ENCODE assay signal across 10 cellular contexts in the genomic region with DNA sequence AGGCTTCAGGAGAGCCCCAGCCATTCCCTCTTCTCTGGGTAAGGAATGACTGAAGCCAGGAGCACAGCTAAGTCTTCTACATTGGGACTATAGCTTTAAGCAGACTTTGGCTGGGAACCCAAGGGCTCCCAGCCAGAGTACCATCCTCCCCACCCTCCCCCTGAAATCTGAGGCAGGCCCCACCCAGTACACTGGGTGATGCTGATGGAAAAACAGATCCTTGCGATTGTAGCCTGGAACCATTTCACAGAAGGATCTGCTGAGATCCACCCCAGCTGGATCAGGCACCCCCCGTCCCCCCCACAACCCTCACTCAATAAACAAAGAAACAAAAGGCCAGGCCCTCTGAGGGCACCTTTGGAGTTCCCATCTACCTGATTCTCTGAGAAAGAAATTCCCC. TPM values are rescaled to one million over a fixed set of nuclear protein-coding genes. Genes with fewer than 3 reads are reported as not detected.
DNase-seq lines count a peak whose midpoint lies in the region; ATAC-seq, FAIRE-seq and TF ChIP-seq lines count a peak whose summit lies in the region.
"Had no signal": no experiment of that assay in that cellular context is flagged by ENCODE, and none has a peak within 500 bp of the region (broad histone marks: within the 10 kb centered on the region; RNA-seq: fewer than 3 reads in every experiment).

No MANE protein-coding gene starts in this region.

- H3K27ac ChIP-seq in AG04450 (ENCODE audit: low read depth, low read length) (peak overlapping the region; percentile 99), endodermal cell (ENCODE audit: low read depth, low read length) (peak overlapping the region; percentile 27), muscle layer of duodenum (ENCODE audit: low read length) (peak overlapping the region; percentile 96)

- WGBS in endodermal cell (ENCODE audit: insufficient coverage in 1 of 2, insufficient read length in 1 of 2), 2 experiments, result 80% methylated on average over 2 of the region's 2 CpGs; no CpG with 5 or more reads in 1 of the 2 experiments

- H3K4me1 ChIP-seq in endodermal cell (ENCODE audit: control insufficient read depth, insufficient read depth, low read length) (peaks cover 20% of the 10 kb centered on the region), muscle layer of duodenum (ENCODE audit: control insufficient read depth in 1 of 2, insufficient read depth in 2 of 2, low read length in 2 of 2) (peaks cover 38 to 62% of the 10 kb centered on the region in 2 donors)

- H3K4me1 Mint-ChIP-seq in endodermal cell, result peaks cover 5% of the 10 kb centered on the region

- no peaks in the 10 kb centered on the region for H3K27me3 Mint-ChIP-seq in endodermal cell (ENCODE audit: insufficient read depth)
- H3K27me3 Mint-ChIP-seq: naive B cell had no signal

- FAIRE-seq in HTR-8/SVneo (lab: Jason Lieb, UNC), result no peak

- no peak overlapping the region for H3K27ac Mint-ChIP-seq in endodermal cell
- H3K27ac Mint-ChIP-seq: naive B cell had no signal

- H3K36me3 ChIP-seq in endodermal cell (ENCODE audit: control insufficient read depth, insufficient read depth, low read length), result peaks cover 22% of the 10 kb centered on the region
- H3K36me3 ChIP-seq in muscle layer of duodenum (ENCODE audit: control insufficient read depth in 1 of 2, insufficient read depth in 2 of 2, low read length in 2 of 2), result peaks cover 5 to 38% of the 10 kb centered on the region in 2 donors

- ATAC-seq in HG03442 (IDR thresholded peaks at IDR 0.05; ENCODE audit: unreplicated experiment) (no peak), GM19351 (IDR thresholded peaks at IDR 0.05; ENCODE audit: unreplicated experiment) (no peak)

- H3K9ac ChIP-seq in endodermal cell (ENCODE audit: extremely low read depth, low read length, poor library complexity, severe bottlenecking), result no peak overlapping the region

- no peaks in the 10 kb centered on the region for H3K9me3 Mint-ChIP-seq in endodermal cell
- H3K9me3 Mint-ChIP-seq: naive B cell had no signal

- H3K36me3 Mint-ChIP-seq in endodermal cell (ENCODE audit: low read depth), result peaks cover 23% of the 10 kb centered on the region

- no peak overlapping the region for H3K4me3 Mint-ChIP-seq in endodermal cell
- H3K4me3 Mint-ChIP-seq: naive B cell had no signal

- POLR2A ChIA-PET in AG04450 (lab: Yijun Ruan, JAX), result interaction anchor here (0.8 to 1.3 kb wide), 5 partner anchors 13 to 53 kb away, joined by 3 to 9 read pairs (median 4); no protein-coding TSS in a partner anchor

- H3K9me3 ChIP-seq in AG04450 (ENCODE audit: control insufficient read depth, insufficient read depth, low read length) (no peaks in the 10 kb centered on the region), endodermal cell (ENCODE audit: control insufficient read depth, low read length) (no peaks in the 10 kb centered on the region), muscle layer of duodenum (ENCODE audit: control insufficient read depth in 1 of 2, low read length in 2 of 2) (no peaks in the 10 kb centered on the region)

- H3K4me3 ChIP-seq in AG04450 (ENCODE audit: low read depth, low read length) (peak overlapping the region; percentile 88), endodermal cell (ENCODE audit: low read length) (no peak overlapping the region), muscle layer of duodenum (ENCODE audit: low read depth in 1 of 2, low read length in 2 of 2) (peak overlapping the region; percentile 83 to 90)

- CTCF ChIA-PET in AG04450 (lab: Charles Lee), result interaction anchor here (1.1 to 4.2 kb wide), 7 partner anchors 13 to 392 kb away, joined by 4 to 44 read pairs (median 11); no protein-coding TSS in a partner anchor

- peak; percentile 48 for DNase-seq in AG04450 (ENCODE audit: low read depth, low spot score)
- DNase-seq in NCI-H2029 (lab: John Stamatoyannopoulos, UW), result peak; percentile 49
- no peak for DNase-seq in endodermal cell
- DNase-seq in activated gamma-delta T cell treated with Interleukin-2 at 50 U/mL for 16 hours, result no peak
- DNase-seq in HTR-8/SVneo (ENCODE audit: insufficient read length, low spot score), result no peak
- DNase-seq: naive B cell, SW 1271 had no signal

- H3K27me3 ChIP-seq in AG04450 (ENCODE audit: control insufficient read depth, insufficient read depth, low read length) (no peaks in the 10 kb centered on the region), endodermal cell (ENCODE audit: control insufficient read depth, insufficient read depth, low read length, poor library complexity, severe bottlenecking) (no peaks in the 10 kb centered on the region), muscle layer of duodenum (ENCODE audit: low read depth, low read length) (no peaks in the 10 kb centered on the region)

- TF ChIP-seq CTCF in AG04450 (IDR thresholded peaks at IDR 0.05; ENCODE audit: low read depth, low read length) (no peak), endodermal cell (conservative IDR thresholded peaks at IDR 0.05) (no peak)

RNA-seq across cellular contexts. Expression of a gene that starts 39.8 kb away (rescaled TPM):
- polyA plus RNA-seq in AG04450 (2011; rRNA removed), result 2.2 and 2.5 TPM in 2 replicates
- 3.0 and 3.9 TPM in 2 replicates for polyA minus RNA-seq in AG04450 (2011; rRNA and poly(A)+ RNA removed)
- total RNA-seq in endodermal cell, result 10 to 100 TPM; 10.8 to 13.0 TPM
- polyA plus RNA-seq in endodermal cell (2013, experiment 1 of 2), result 7.2 TPM
- polyA plus RNA-seq in endodermal cell (2013, experiment 2 of 2), result 7.8 TPM

RNA-seq across cellular contexts. Expression of a gene that starts 41.9 kb away (rescaled TPM):
- polyA plus RNA-seq in AG04450 (2011; rRNA removed), result 79.5 and 90.7 TPM in 2 replicates
- polyA minus RNA-seq in AG04450 (2011; rRNA and poly(A)+ RNA removed), result 202 and 232 TPM in 2 replicates
- 100 to 1,000 TPM; 130 to 132 TPM for total RNA-seq in endodermal cell
- 181 TPM for polyA plus RNA-seq in endodermal cell (2013, experiment 1 of 2)
- 168 TPM for polyA plus RNA-seq in endodermal cell (2013, experiment 2 of 2)

RNA-seq across cellular contexts. Expression of a gene that starts 42.2 kb away (rescaled TPM):
- polyA plus RNA-seq in AG04450 (2011; rRNA removed), result 7.8 and 8.6 TPM in 2 replicates
- 6.3 and 9.1 TPM in 2 replicates for polyA minus RNA-seq in AG04450 (2011; rRNA and poly(A)+ RNA removed)
- total RNA-seq in endodermal cell, result 1 to 10 TPM; 8.0 to 9.5 TPM
- polyA plus RNA-seq in endodermal cell (2013, experiment 1 of 2), result 4.5 TPM
- 9.0 TPM for polyA plus RNA-seq in endodermal cell (2013, experiment 2 of 2)

Comparison
In these comparisons a context has a peak if more than half of its experiments do, and no peak if none do; other contexts are left out.
1. DNase-seq: peak in AG04450 (single experiment) and NCI-H2029 (single experiment); none in endodermal cell (single experiment), activated gamma-delta T cell treated with Interleukin-2 at 50 U/mL for 16 hours (single experiment) and HTR-8/SVneo (single experiment).
2. H3K27ac ChIP-seq: peak in every context shown above with its lines; median percentile 99 in AG04450; 96 in muscle layer of duodenum; 27 in endodermal cell.